Comparison of ENCODE assay signal across 8 cellular contexts in the genomic region with DNA sequence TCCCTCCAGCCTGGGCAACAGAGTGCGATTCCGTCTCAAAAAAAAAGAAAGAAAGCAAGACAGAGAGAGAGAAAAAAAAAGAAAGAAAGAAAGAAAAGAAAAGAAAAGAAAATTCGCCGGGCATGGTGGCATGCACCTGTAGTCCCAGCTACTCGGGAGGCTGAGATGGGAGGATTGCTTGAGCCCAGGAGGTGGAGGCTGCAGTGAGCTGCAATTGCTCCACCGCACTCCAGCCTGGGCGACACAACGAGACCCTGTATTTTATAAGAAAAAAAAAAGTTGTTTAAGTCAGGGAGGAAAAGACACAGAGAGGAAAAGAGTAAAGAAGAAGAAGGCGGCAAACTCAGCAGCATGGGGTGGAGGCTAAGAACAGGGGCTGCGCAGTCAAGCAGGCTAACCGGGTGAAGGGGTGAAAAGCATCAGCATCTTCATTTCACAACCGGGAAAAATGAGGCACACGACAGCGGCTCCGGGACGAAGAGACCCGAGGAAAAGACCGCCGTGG. TPM values are rescaled to one million over a fixed set of nuclear protein-coding genes. Genes with fewer than 3 reads are reported as not detected.
A peak's percentile ranks its signal among the peaks of the same experiment; 100 is the strongest.
DNase-seq lines count a peak whose midpoint lies in the region; ATAC-seq and TF ChIP-seq lines count a peak whose summit lies in the region.

No MANE protein-coding gene starts in this region.

- intact Hi-C loops in esophagus muscularis mucosa (cut with DNase I): loop anchor here (5.0 kb wide), 2 partner anchors 322 to 522 kb away; no protein-coding TSS in a partner anchor
- intact Hi-C loops in posterior cingulate gyrus (cut with DNase I): loop anchor here (5.0 to 10.0 kb wide), 3 partner anchors 530 to 830 kb away; a partner anchor contains a TSS

- no peaks in the 10 kb centered on the region for H3K9me3 ChIP-seq in esophagus muscularis mucosa
- no peaks in the 10 kb centered on the region for H3K9me3 ChIP-seq in parathyroid adenoma (ENCODE audit: control insufficient read depth, low read length)

- no peak for DNase-seq in NB4 (ENCODE audit: low read depth)
- no peak for DNase-seq in esophagus muscularis mucosa (ENCODE audit: extremely low spot score)
- DNase-seq in OCI-M1 (lab: John Stamatoyannopoulos, UW): no peak
- DNase-seq in midbrain (lab: John Stamatoyannopoulos, UW): no peak
- no peak for DNase-seq in posterior cingulate gyrus
- DNase-seq in NCI-H1048 (lab: John Stamatoyannopoulos, UW): no peak

- no peak overlapping the region for H3K9ac ChIP-seq in parathyroid adenoma

- 27% methylated on average over 19 of the region's 19 CpGs for WGBS in esophagus muscularis mucosa

- no peak for TF ChIP-seq POLR2A in NB4 (IDR thresholded peaks at IDR 0.05; ENCODE audit: extremely low read depth, insufficient read length)
- TF ChIP-seq POLR2A in esophagus muscularis mucosa (IDR thresholded peaks at IDR 0.05; ENCODE audit: low read depth): no peak

- H3K27ac ChIP-seq in esophagus muscularis mucosa (replicated peaks in 1 of 4): peak overlapping the region in 2 of 4 donors; percentile 52 to 84
- H3K27ac ChIP-seq in parathyroid adenoma: no peak overlapping the region

- H3K4me2 ChIP-seq in parathyroid adenoma (ENCODE audit: low read length): peak overlapping the region; percentile 76

- no peak for TF ChIP-seq EP300 in esophagus muscularis mucosa (IDR thresholded peaks at IDR 0.05)

- H3K4me3 ChIP-seq in NB4 (ENCODE audit: low read depth, low read length) (peak overlapping the region; percentile 58), esophagus muscularis mucosa (peak overlapping the region; percentile 74 to 94 (median 86)), parathyroid adenoma (ENCODE audit: low read depth, low read length) (peak overlapping the region; percentile 79)

- H3K27me3 ChIP-seq in esophagus muscularis mucosa: no peaks in the 10 kb centered on the region
- no peaks in the 10 kb centered on the region for H3K27me3 ChIP-seq in parathyroid adenoma (ENCODE audit: control insufficient read depth, insufficient read depth, low read length)

- H3K36me3 ChIP-seq in esophagus muscularis mucosa: peaks cover 8 to 30% (median 23%) of the 10 kb centered on the region in 4 donors
- H3K36me3 ChIP-seq in parathyroid adenoma (ENCODE audit: control insufficient read depth, insufficient read depth, low read length): no peaks in the 10 kb centered on the region

- peak; percentile 13 for ATAC-seq in GM19395 (IDR thresholded peaks at IDR 0.05; ENCODE audit: unreplicated experiment)

- H3K4me1 ChIP-seq in esophagus muscularis mucosa (peaks cover 13 to 37% (median 26%) of the 10 kb centered on the region in 4 donors), parathyroid adenoma (peaks cover 6% of the 10 kb centered on the region)

- TF ChIP-seq CTCF in NB4 (IDR thresholded peaks at IDR 0.05; ENCODE audit: low read depth, low read length) (no peak), esophagus muscularis mucosa (IDR thresholded peaks at IDR 0.05) (no peak), parathyroid adenoma (IDR thresholded peaks at IDR 0.05) (no peak)

- H3K79me2 ChIP-seq in parathyroid adenoma: no peaks in the 10 kb centered on the region

- H2AFZ ChIP-seq in parathyroid adenoma: peak overlapping the region; percentile 91

RNA-seq across cellular contexts. Expression of a gene that starts 0.6 kb away (rescaled TPM):
- 1 to 10 TPM; 5.6 to 7.2 (median 6.5) TPM for total RNA-seq in esophagus muscularis mucosa

RNA-seq across cellular contexts. Expression of a gene that starts 46.5 kb away (rescaled TPM):
- total RNA-seq in esophagus muscularis mucosa: 10 to 100 TPM; 31.6 to 48.0 (median 40.1) TPM

RNA-seq across cellular contexts. Expression of a gene that starts 47.9 kb away (rescaled TPM):
- total RNA-seq in esophagus muscularis mucosa: 100 to 1,000 TPM; 207 to 257 (median 242) TPM
